Comparison of ENCODE assay signal across 2 cellular contexts in genomic region chr11:102196816-102197215, GRCh38.
TF ChIP-seq lines count a peak whose summit lies in the region.

No MANE protein-coding gene starts in this region.

TF ChIP-seq in GM23338, 12 proteins besides CTCF, POLR2A, EP300 and RAD21:
- TF ChIP-seq ZNF462 (CRISPR knock-in tag; IDR thresholded peaks at IDR 0.05): no peak
- TF ChIP-seq NANOG (IDR thresholded peaks at IDR 0.05; ENCODE audit: borderline replicate concordance): no peak
- no peak for TF ChIP-seq ZNF114 (CRISPR knock-in tag; IDR thresholded peaks at IDR 0.05)
- no peak for TF ChIP-seq ZNF331 (CRISPR knock-in tag; IDR thresholded peaks at IDR 0.05; ENCODE audit: low read depth)
- TF ChIP-seq STAT1 (IDR thresholded peaks at IDR 0.05; ENCODE audit: unreplicated experiment): no peak
- no peak for TF ChIP-seq CREB1 (CRISPR knock-in tag; IDR thresholded peaks at IDR 0.05; ENCODE audit: low read depth)
- no peak for TF ChIP-seq ETS1 (IDR thresholded peaks at IDR 0.05)
- TF ChIP-seq EZH2 (IDR thresholded peaks at IDR 0.05; ENCODE audit: low read depth, unreplicated experiment): no peak
- TF ChIP-seq JUNB (IDR thresholded peaks at IDR 0.05; ENCODE audit: unreplicated experiment): no peak
- no peak for TF ChIP-seq REST (IDR thresholded peaks at IDR 0.05; ENCODE audit: unreplicated experiment)
- TF ChIP-seq POLR2AphosphoS5 (IDR thresholded peaks at IDR 0.05; ENCODE audit: low read depth): no peak
- no peak for TF ChIP-seq EZH2phosphoT487 (IDR thresholded peaks at IDR 0.05; ENCODE audit: unreplicated experiment)

TF ChIP-seq in SK-N-SH, 30 proteins besides CTCF, POLR2A, EP300 and RAD21 (continued from another document):
- no peak for TF ChIP-seq REST (IDR thresholded peaks at IDR 0.05; ENCODE audit: low read depth, low read length)
- TF ChIP-seq USF1 (IDR thresholded peaks at IDR 0.05; ENCODE audit: borderline replicate concordance, low read depth): no peak
- no peak for TF ChIP-seq ZBTB33 (IDR thresholded peaks at IDR 0.05; ENCODE audit: borderline replicate concordance, low read depth)
- no peak for TF ChIP-seq YY1 (IDR thresholded peaks at IDR 0.05; ENCODE audit: low read depth)
- TF ChIP-seq RFX5 (IDR thresholded peaks at IDR 0.05; ENCODE audit: low read length): no peak
- no peak for TF ChIP-seq ELF1 (IDR thresholded peaks at IDR 0.05)
TF ChIP-seq in SK-N-SH: peak in this region for 0.
